ENCODE assay signal across 8 cellular contexts in genomic region chr1:89632213-89633102, GRCh38. TPM values are rescaled to one million over a fixed set of nuclear protein-coding genes. Genes with fewer than 3 reads are reported as not detected.
DNase-seq lines count a peak whose midpoint lies in the region; ATAC-seq and TF ChIP-seq lines count a peak whose summit lies in the region.

No MANE protein-coding gene starts in this region.

- H3K36me3 Mint-ChIP-seq in activated CD4-positive, alpha-beta memory T cell treated with anti-CD3 and anti-CD28 coated beads for 36 hours: peaks cover 24% of the 10 kb centered on the region

- intact Hi-C loops in activated CD4-positive, alpha-beta memory T cell treated with anti-CD3 and anti-CD28 coated beads for 36 hours (cut with micrococcal nuclease): loop anchor here (1.0 to 2.0 kb wide), 4 partner anchors 21 to 212 kb away; no protein-coding TSS in a partner anchor

- H3K4me3 Mint-ChIP-seq in activated CD4-positive, alpha-beta memory T cell treated with anti-CD3 and anti-CD28 coated beads for 36 hours: peak overlapping the region; percentile 93

- WGBS in lung, 2 donors: 2% methylated on average over 43 to 65 of the region's 65 CpGs

- peak overlapping the region; percentile 95 for H3K27ac Mint-ChIP-seq in activated CD4-positive, alpha-beta memory T cell treated with anti-CD3 and anti-CD28 coated beads for 36 hours

- CTCF ChIA-PET in activated CD4-positive, alpha-beta memory T cell treated with anti-CD3 and anti-CD28 coated beads for 36 hours (lab: Charles Lee): interaction anchor here (0.6 to 12.3 kb wide), 15 partner anchors 10 to 149 kb away, joined by 3 to 154 read pairs (median 6); no protein-coding TSS in a partner anchor

- peaks cover 68% of the 10 kb centered on the region for H3K4me1 Mint-ChIP-seq in activated CD4-positive, alpha-beta memory T cell treated with anti-CD3 and anti-CD28 coated beads for 36 hours (ENCODE audit: low read depth)

- H3K9me3 Mint-ChIP-seq in activated CD4-positive, alpha-beta memory T cell treated with anti-CD3 and anti-CD28 coated beads for 36 hours: no peaks in the 10 kb centered on the region

- ATAC-seq in GM19035 (IDR thresholded peaks at IDR 0.05; ENCODE audit: unreplicated experiment) (peak; percentile 86), HG03342 (IDR thresholded peaks at IDR 0.05; ENCODE audit: unreplicated experiment) (peak; percentile 84), lung (ENCODE audit: insufficient read depth, low FRiP score) (peak; percentile 94)

- no peaks in the 10 kb centered on the region; a peak in 3 of 22 replicates for H3K9me3 ChIP-seq in BLaER1 treated with 17β-estradiol and CSF1 and Interleukin-3, amounts not matched to agents 10 nM and 100 nM (replicated peaks in 1 of 11)
- H3K9me3 ChIP-seq in duodenal mucosa (ENCODE audit: control insufficient read depth in 1 of 2, low read length in 2 of 2): no peaks in the 10 kb centered on the region
- H3K9me3 ChIP-seq in lung (ENCODE audit: control insufficient read depth in 2 of 2, insufficient read depth in 1 of 2, low read length in 1 of 2): no peaks in the 10 kb centered on the region

- peak overlapping the region; percentile 91 to 99 (median 98) for H3K9ac ChIP-seq in BLaER1 treated with 17β-estradiol and CSF1 and Interleukin-3, amounts not matched to agents 10 nM and 100 nM
- peak overlapping the region; percentile 65 to 67 for H3K9ac ChIP-seq in duodenal mucosa (ENCODE audit: low read depth in 1 of 2, low read length in 2 of 2)

- H3K27me3 ChIP-seq in BLaER1 treated with 17β-estradiol and CSF1 and Interleukin-3, amounts not matched to agents 10 nM and 100 nM: no peaks in the 10 kb centered on the region
- H3K27me3 ChIP-seq in duodenal mucosa (ENCODE audit: control insufficient read depth in 1 of 2, insufficient read depth in 2 of 2, low read length in 2 of 2) (peaks cover 0 to 3% of the 10 kb centered on the region in 2 donors), lung (ENCODE audit: control insufficient read depth, insufficient read depth) (no peaks in the 10 kb centered on the region)

- POLR2A ChIA-PET in activated CD4-positive, alpha-beta memory T cell treated with anti-CD3 and anti-CD28 coated beads for 36 hours (lab: Charles Lee): interaction anchor here (1.0 to 13.0 kb wide), 12 partner anchors 13 to 148 kb away, joined by 3 to 225 read pairs (median 4); no protein-coding TSS in a partner anchor

- H3K27ac ChIP-seq in BLaER1 treated with 17β-estradiol and CSF1 and Interleukin-3, amounts not matched to agents 10 nM and 100 nM: peak overlapping the region; percentile 84 to 99 (median 97); a peak in 21 of 22 replicates
- H3K27ac ChIP-seq in duodenal mucosa (ENCODE audit: low read depth, low read length): peak overlapping the region; percentile 25
- H3K27ac ChIP-seq in lung (ENCODE audit: low read depth in 1 of 2, low read length in 1 of 2): peak overlapping the region; percentile 88 to 93

- H4K20me1 ChIP-seq in BLaER1 treated with 17β-estradiol and CSF1 and Interleukin-3, amounts not matched to agents 10 nM and 100 nM: peaks cover 19 to 27% (median 21%) of the 10 kb centered on the region in 11 experiments; a peak in 19 of 22 replicates

- peak overlapping the region; percentile 77 to 98 (median 91) for H3K4me3 ChIP-seq in BLaER1 treated with 17β-estradiol and CSF1 and Interleukin-3, amounts not matched to agents 10 nM and 100 nM
- H3K4me3 ChIP-seq in duodenal mucosa (ENCODE audit: low read depth in 1 of 2, low read length in 2 of 2) (peak overlapping the region; percentile 75 to 76), lung (peak overlapping the region; percentile 92)

- no peaks in the 10 kb centered on the region for H3K27me3 Mint-ChIP-seq in activated CD4-positive, alpha-beta memory T cell treated with anti-CD3 and anti-CD28 coated beads for 36 hours

- peaks cover 41 to 59% (median 51%) of the 10 kb centered on the region in 10 experiments for H3K4me1 ChIP-seq in BLaER1 treated with 17β-estradiol and CSF1 and Interleukin-3, amounts not matched to agents 10 nM and 100 nM
- peaks cover 12 to 15% of the 10 kb centered on the region in 2 donors for H3K4me1 ChIP-seq in duodenal mucosa (ENCODE audit: control insufficient read depth in 1 of 2, insufficient read depth in 2 of 2, low read length in 2 of 2)
- H3K4me1 ChIP-seq in lung (ENCODE audit: control insufficient read depth in 2 of 2, insufficient read depth in 2 of 2, low read length in 2 of 2): peaks cover 4 to 19% of the 10 kb centered on the region in 2 donors

- H3K4me2 ChIP-seq in BLaER1 treated with 17β-estradiol and CSF1 and Interleukin-3, amounts not matched to agents 10 nM and 100 nM: peak overlapping the region; percentile 85 to 98 (median 90)

- H3K36me3 ChIP-seq in BLaER1 treated with 17β-estradiol and CSF1 and Interleukin-3, amounts not matched to agents 10 nM and 100 nM: peaks cover 7 to 59% (median 34%) of the 10 kb centered on the region in 11 experiments; a peak in 17 of 22 replicates
- no peaks in the 10 kb centered on the region for H3K36me3 ChIP-seq in duodenal mucosa (ENCODE audit: control insufficient read depth in 1 of 2, insufficient read depth in 2 of 2, low read length in 2 of 2)
- H3K36me3 ChIP-seq in lung (ENCODE audit: control insufficient read depth in 2 of 2, insufficient read depth in 2 of 2, low read length in 2 of 2): no peaks in the 10 kb centered on the region

- DNase-seq in NCI-H524 (lab: John Stamatoyannopoulos, UW): peak; percentile 31 to 74
- DNase-seq in activated CD4-positive, alpha-beta memory T cell treated with anti-CD3 and anti-CD28 coated beads for 36 hours: peak; percentile 90
- peak; percentile 75 for DNase-seq in lung (ENCODE audit: low spot score)
- DNase-seq in stimulated activated CD4-positive, alpha-beta T cell treated with anti-CD3 and anti-CD28 coated beads, TNF-alpha, amount 100 ng/mL, for 4 hours (ENCODE audit: low read depth in 3 of 3): peak; percentile 77 to 84 (median 79)

- no peak for TF ChIP-seq CTCF in lung (IDR thresholded peaks at IDR 0.05; ENCODE audit: control extremely low read depth, extremely low read depth)

RNA-seq across cellular contexts. Expression of gene LRRC8C, which starts 0.5 kb away (rescaled TPM):
- total RNA-seq in activated CD4-positive, alpha-beta memory T cell treated with anti-CD3 and anti-CD28 coated beads for 36 hours: 10 to 100 TPM; 36.4 to 40.4 TPM
- 10 to 100 TPM in 1 of 2 donors, 1 to 10 TPM in 1; 8.9 to 11.7 TPM for total RNA-seq in lung
- polyA plus RNA-seq in lung: 1 to 10 TPM; 3.3 to 5.0 TPM

Comparison
In these comparisons a context has a peak if more than half of its experiments do, and no peak if none do; other contexts are left out.
1. Peak in every context shown above with its lines: DNase-seq, ATAC-seq, H3K4me3 ChIP-seq and H3K27ac ChIP-seq.
2. H3K27ac ChIP-seq: peak in every context shown above with its lines; median percentile 97 in BLaER1 treated with 17β-estradiol and CSF1 and Interleukin-3, amounts not matched to agents 10 nM and 100 nM; 90 in lung; 25 in duodenal mucosa.